ENCODE assay signal across 30 cellular contexts in genomic region chr1:231317306-231318014, GRCh38.
"Had no signal": no experiment of that assay in that cellular context is flagged by ENCODE, and none has a peak within 500 bp of the region (broad histone marks: within the 10 kb centered on the region; RNA-seq: fewer than 3 reads in every experiment).

No MANE protein-coding gene starts in this region.

- H3K4me1 Mint-ChIP-seq: activated T-helper 17 cell treated with anti-CD3 and anti-CD28 coated beads, Interleukin-2, amount 50 U/mL, for 72 hours; neural crest cell had no signal

- H3K4me3 Mint-ChIP-seq: activated CD4-positive, alpha-beta T cell treated with anti-CD3 and anti-CD28 coated beads, Interleukin-2, amount 10 ng/mL, durations not matched to agents 7 days and 5 days; activated T-cell treated with anti-CD3 and anti-CD28 coated beads, Interleukin-2, amount 50 U/mL, for 4 hours; activated T-helper 17 cell treated with anti-CD3 and anti-CD28 coated beads, Interleukin-2, amount 50 U/mL, for 72 hours; naive thymus-derived CD8-positive, alpha-beta T cell; neural crest cell; stimulated activated naive B cell treated with anti-CD40 and anti-IgM and Interleukin-4, amounts not matched to agents 10 μg/mL and 1 μg/mL and 100 μg/mL, for 72 hours had no signal

- H3K9me3 ChIP-seq: heart left ventricle, lower lobe of right lung, psoas muscle, suprapubic skin, tibial nerve had no signal

- H3K4me3 ChIP-seq: heart left ventricle, lower lobe of right lung, psoas muscle, suprapubic skin, tibial nerve had no signal

- H3K4me1 ChIP-seq: heart left ventricle, lower lobe of right lung, parathyroid adenoma, psoas muscle, suprapubic skin, tibial nerve had no signal

- FAIRE-seq: bronchial epithelial cell, colon had no signal

- H3K36me3 Mint-ChIP-seq: naive thymus-derived CD8-positive, alpha-beta T cell had no signal

- H3K36me3 ChIP-seq: heart left ventricle, lower lobe of right lung, suprapubic skin had no signal

- H3K27ac ChIP-seq: heart left ventricle, lower lobe of right lung, parathyroid adenoma, psoas muscle, suprapubic skin, tibial nerve, VCaP had no signal

- H3K27ac Mint-ChIP-seq: activated CD4-positive, alpha-beta T cell treated with anti-CD3 and anti-CD28 coated beads, Interleukin-2, amount 10 ng/mL, durations not matched to agents 7 days and 5 days; activated T-helper 17 cell treated with anti-CD3 and anti-CD28 coated beads, Interleukin-2, amount 50 U/mL, for 72 hours; stimulated activated naive B cell treated with anti-CD40 and anti-IgM and Interleukin-4, amounts not matched to agents 10 μg/mL and 1 μg/mL and 100 μg/mL, for 72 hours had no signal

- H3K9ac ChIP-seq: parathyroid adenoma had no signal

- H3K79me2 ChIP-seq: parathyroid adenoma had no signal

- H2AFZ ChIP-seq: parathyroid adenoma had no signal

- H3K27me3 Mint-ChIP-seq: activated T-helper 17 cell treated with anti-CD3 and anti-CD28 coated beads, Interleukin-2, amount 50 U/mL, for 72 hours had no signal

- DNase-seq: activated CD4-positive, alpha-beta T cell treated with anti-CD3 and anti-CD28 coated beads, Interleukin-2, amount 10 ng/mL, durations not matched to agents 7 days and 5 days; activated CD4-positive, CD25-positive, alpha-beta regulatory T cell treated with anti-CD3 and anti-CD28 coated beads, Interleukin-2, amount 50 U/mL, for 72 hours; activated gamma-delta T cell treated with Interleukin-2 at 50 U/mL for 16 hours; activated naive CD4-positive, alpha-beta T cell treated with anti-CD3 and anti-CD28 coated beads, Interleukin-2, amount 50 U/mL, for 16 hours; activated T-cell treated with anti-CD3 and anti-CD28 coated beads, Interleukin-2, amount 50 U/mL, for 4 hours; anterior cingulate cortex; effector memory CD4-positive, alpha-beta T cell; foreskin fibroblast; heart left ventricle; hypothalamus; kidney glomerular epithelial cell; lower lobe of right lung; mesenchymal stem cell; naive thymus-derived CD8-positive, alpha-beta T cell; nucleus accumbens; psoas muscle; right cardiac atrium; stimulated activated CD4-positive, alpha-beta T cell treated with anti-CD3 and anti-CD28 coated beads, Interleukin-15, amount 100 ng/mL, for 24 hours; stimulated activated CD4-positive, alpha-beta T cell treated with anti-CD3 and anti-CD28 coated beads, Interleukin-2, amount 100 ng/mL, for 24 hours; stimulated activated naive B cell treated with anti-CD40 and anti-IgM and Interleukin-4, amounts not matched to agents 10 μg/mL and 1 μg/mL and 100 μg/mL, for 72 hours; T-helper 9 cell had no signal

- H3K27me3 ChIP-seq: heart left ventricle, suprapubic skin, tibial nerve had no signal

- ATAC-seq: activated T-cell treated with anti-CD3 and anti-CD28 coated beads, Interleukin-2, amount 50 U/mL, for 4 hours; activated T-helper 17 cell treated with anti-CD3 and anti-CD28 coated beads, Interleukin-2, amount 50 U/mL, for 72 hours; heart left ventricle; left lobe of liver; lower lobe of right lung; naive thymus-derived CD8-positive, alpha-beta T cell; psoas muscle; right cardiac atrium; stimulated activated naive B cell treated with anti-CD40 and anti-IgM and Interleukin-4, amounts not matched to agents 10 μg/mL and 1 μg/mL and 100 μg/mL, for 72 hours had no signal

- H3K9me3 Mint-ChIP-seq: activated CD4-positive, alpha-beta T cell treated with anti-CD3 and anti-CD28 coated beads, Interleukin-2, amount 10 ng/mL, durations not matched to agents 7 days and 5 days; activated T-cell treated with anti-CD3 and anti-CD28 coated beads, Interleukin-2, amount 50 U/mL, for 4 hours; activated T-helper 17 cell treated with anti-CD3 and anti-CD28 coated beads, Interleukin-2, amount 50 U/mL, for 72 hours; naive thymus-derived CD8-positive, alpha-beta T cell; neural crest cell; stimulated activated naive B cell treated with anti-CD40 and anti-IgM and Interleukin-4, amounts not matched to agents 10 μg/mL and 1 μg/mL and 100 μg/mL, for 72 hours had no signal
